22 cellular contexts compared by ENCODE assay signal in the genomic region with DNA sequence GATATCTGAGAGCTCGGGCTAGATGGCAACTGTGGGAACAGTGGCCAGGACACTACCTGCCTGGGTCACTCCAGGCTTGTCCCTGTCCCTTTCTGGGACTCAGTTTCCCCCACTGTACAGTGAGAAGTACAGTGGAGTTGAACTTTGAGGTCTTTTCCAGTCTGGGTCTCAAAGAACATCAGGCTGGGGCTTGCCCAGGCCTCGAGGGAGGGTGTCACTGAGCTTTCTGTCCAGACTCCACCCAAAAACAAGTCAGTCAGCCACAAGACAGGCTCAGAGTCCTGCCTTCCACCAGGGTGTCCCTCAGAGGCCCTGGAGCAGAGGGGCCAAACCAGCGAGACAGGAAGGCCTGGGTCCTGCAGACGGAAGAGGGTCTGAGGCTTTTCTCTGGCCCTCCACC. TPM values are rescaled to one million over a fixed set of nuclear protein-coding genes. Genes with fewer than 3 reads are reported as not detected.
"Had no signal": no experiment of that assay in that cellular context is flagged by ENCODE, and none has a peak within 500 bp of the region (broad histone marks: within the 10 kb centered on the region; RNA-seq: fewer than 3 reads in every experiment).

No MANE protein-coding gene starts in this region.

- DNase-seq: activated CD4-positive, alpha-beta T cell treated with anti-CD3 and anti-CD28 coated beads, Interleukin-2, amount 50 U/mL, for 1 hour; activated CD8-positive, alpha-beta memory T cell treated with anti-CD3 and anti-CD28 coated beads, Interleukin-2, amount 50 U/mL, for 4 hours; activated effector memory CD4-positive, alpha-beta T cell treated with Interleukin-2 at 50 U/mL for 16 hours; activated T-cell treated with anti-CD3 and anti-CD28 coated beads, Interleukin-2, amount 50 U/mL, for 4 hours; effector CD8-positive, alpha-beta T cell; foreskin melanocyte; glutamatergic neuron; hippocampal formation; right lobe of liver; stimulated activated CD4-positive, alpha-beta T cell treated with anti-CD3 and anti-CD28 coated beads, Interleukin-4, amount 100 ng/mL, for 24 hours; T-helper 1 cell; T1000; upper lobe of left lung had no signal

- H3K4me2 ChIP-seq: smooth muscle cell had no signal

- H3K27ac ChIP-seq: right lobe of liver had no signal

- ATAC-seq: activated T-cell treated with anti-CD3 and anti-CD28 coated beads, Interleukin-2, amount 50 U/mL, for 4 hours; left lobe of liver; right lobe of liver; SK-N-SH treated with all-trans-retinoic acid at 6 μM for 48 hours; stimulated activated memory B cell treated with anti-CD40 and anti-IgM and Interleukin-4, amounts not matched to agents 10 μg/mL and 1 μg/mL and 100 μg/mL, for 72 hours had no signal

- H3K9me3 ChIP-seq: ascending aorta, right lobe of liver, thoracic aorta, upper lobe of left lung had no signal

- H3K4me1 ChIP-seq: right lobe of liver had no signal

- H3K27me3 ChIP-seq: ascending aorta, right lobe of liver, upper lobe of left lung had no signal

- FAIRE-seq: endothelial cell of umbilical vein had no signal

- H3K4me3 ChIP-seq: ascending aorta, lung, right lobe of liver, smooth muscle cell, thoracic aorta, upper lobe of left lung had no signal

- H3K36me3 ChIP-seq: ascending aorta, right lobe of liver, thoracic aorta, upper lobe of left lung had no signal

RNA-seq across cellular contexts. Expression of gene PLA2G3, which starts 2.0 kb away (rescaled TPM):
- total RNA-seq: activated T-cell treated with anti-CD3 and anti-CD28 coated beads, Interleukin-2, amount 50 U/mL, for 4 hours; ascending aorta; left lobe of liver; osteocyte; right lobe of liver; thoracic aorta had no signal
- polyA plus RNA-seq: smooth muscle cell had no signal
